In genomic region chr21:35231115-35231514, GRCh38 we compare ENCODE assay signal across 21 cellular contexts.
DNase-seq lines count a peak whose midpoint lies in the region; ATAC-seq and TF ChIP-seq lines count a peak whose summit lies in the region.
"Had no signal": no experiment of that assay in that cellular context is flagged by ENCODE, and none has a peak within 500 bp of the region (broad histone marks: within the 10 kb centered on the region; RNA-seq: fewer than 3 reads in every experiment).

No MANE protein-coding gene starts in this region.

- no peaks in the 10 kb centered on the region for H3K79me1 ChIP-seq in H9 (ENCODE audit: insufficient read depth, low read depth, low read length, poor library complexity, severe bottlenecking)

- H3T11ph ChIP-seq in H9 (ENCODE audit: low read length): no peak overlapping the region

- no peaks in the 10 kb centered on the region for H3K9me2 ChIP-seq in PC-3 (replicated peaks; ENCODE audit: low read length)

- H3K4me1 Mint-ChIP-seq in H9 (peaks cover 19 to 29% of the 10 kb centered on the region in 2 experiments), endodermal cell (peaks cover 15% of the 10 kb centered on the region)

- no peaks in the 10 kb centered on the region for H3K79me2 ChIP-seq in PC-3 (ENCODE audit: low read length)
- H3K79me2 ChIP-seq in H9 (ENCODE audit: insufficient read depth, low read length): no peaks in the 10 kb centered on the region

- DNase-seq in NCI-H187 treated with DMSO at 0.1 percent for 48 hours (lab: John Stamatoyannopoulos, UW) (peak; percentile 45), NCI-H187 (lab: John Stamatoyannopoulos, UW) (no peak), HT1080 (ENCODE audit: low read depth) (peak; percentile 28), PC-3 (peak; percentile 62), epithelial cell of esophagus (ENCODE audit: low read depth) (peak; percentile 55), H9 (no peak), endodermal cell (no peak), SJCRH30 (no peak)
- DNase-seq: activated CD4-positive, alpha-beta T cell treated with anti-CD3 and anti-CD28 coated beads, Interleukin-2, amount 50 U/mL, for 48 hours; activated naive CD4-positive, alpha-beta T cell treated with anti-CD3 and anti-CD28 coated beads, Interleukin-2, amount 10 ng/mL, durations not matched to agents 7 days and 5 days; activated T-cell treated with anti-CD3 and anti-CD28 coated beads for 4 hours; anterior cingulate cortex; C1 segment of cervical spinal cord; cerebellar nuclear complex; effector memory CD8-positive, alpha-beta T cell; heart right ventricle; immature natural killer cell; NCI-H2081 treated with DMSO at 0.1 percent for 48 hours; spleen; T-helper 17 cell had no signal

- H4K20me1 ChIP-seq in PC-3 (ENCODE audit: low read length) (no peaks in the 10 kb centered on the region), H9 (ENCODE audit: control insufficient read depth, insufficient read depth, insufficient read length) (no peaks in the 10 kb centered on the region)

- H4K91ac ChIP-seq in H9 (ENCODE audit: insufficient read length, low read depth, low read length): no peak overlapping the region

- peaks cover 3 to 4% of the 10 kb centered on the region in 2 experiments; a peak in 4 of 5 replicates for H3K9me3 Mint-ChIP-seq in H9
- H3K9me3 Mint-ChIP-seq in endodermal cell: peaks cover 3% of the 10 kb centered on the region
- H3K9me3 Mint-ChIP-seq: effector memory CD8-positive, alpha-beta T cell had no signal

- H3K4me3 Mint-ChIP-seq in H9 (no peak overlapping the region), endodermal cell (no peak overlapping the region)
- H3K4me3 Mint-ChIP-seq: activated naive CD4-positive, alpha-beta T cell treated with anti-CD3 and anti-CD28 coated beads, Interleukin-2, amount 10 ng/mL, durations not matched to agents 7 days and 5 days; effector memory CD8-positive, alpha-beta T cell; immature natural killer cell; T-helper 17 cell had no signal

- H3K4me2 ChIP-seq in PC-3 (ENCODE audit: low read length) (no peak overlapping the region), H9 (ENCODE audit: insufficient read depth, insufficient read length, low read length) (no peak overlapping the region)

- no peak overlapping the region for H3K27ac Mint-ChIP-seq in H9
- H3K27ac Mint-ChIP-seq in endodermal cell: no peak overlapping the region
- H3K27ac Mint-ChIP-seq: activated naive CD4-positive, alpha-beta T cell treated with anti-CD3 and anti-CD28 coated beads, Interleukin-2, amount 10 ng/mL, durations not matched to agents 7 days and 5 days; immature natural killer cell had no signal

- TF ChIP-seq CTCF in PC-3 (conservative IDR thresholded peaks at IDR 0.05; ENCODE audit: low read depth, low read length): no peak
- TF ChIP-seq CTCF in epithelial cell of esophagus (IDR thresholded peaks at IDR 0.05; ENCODE audit: insufficient read depth, low read depth, low read length, missing control alignments): no peak
- no peak for TF ChIP-seq CTCF in H9 (conservative IDR thresholded peaks at IDR 0.05)
- no peak for TF ChIP-seq CTCF in endodermal cell (conservative IDR thresholded peaks at IDR 0.05)

- H3F3A ChIP-seq in PC-3 (ENCODE audit: low read length, unreplicated experiment): no peaks in the 10 kb centered on the region

- no peak overlapping the region for H3K56ac ChIP-seq in H9 (ENCODE audit: insufficient read length, low read depth, low read length)

- no peak overlapping the region for H3K27ac ChIP-seq in PC-3 (ENCODE audit: low read length)
- H3K27ac ChIP-seq in H9 (ENCODE audit: insufficient read length, low read depth, low read length): no peak overlapping the region
- no peak overlapping the region for H3K27ac ChIP-seq in endodermal cell (ENCODE audit: low read depth, low read length)
- no peak overlapping the region for H3K27ac ChIP-seq in SJCRH30
- H3K27ac ChIP-seq: heart right ventricle, spleen, vagina had no signal

- POLR2A ChIA-PET in PC-3 (lab: Charles Lee; ENCODE audit: unreplicated experiment): interaction anchor here (0.6 kb wide), 1 partner anchor 72 kb away, joined by 4 read pairs; no protein-coding TSS in a partner anchor

- H2AK5ac ChIP-seq in H9 (ENCODE audit: insufficient read length, low read length): no peak overlapping the region

- H3K9me3 ChIP-seq in PC-3 (ENCODE audit: low read length) (no peaks in the 10 kb centered on the region), H9 (ENCODE audit: control insufficient read depth, low read depth, low read length) (no peaks in the 10 kb centered on the region), endodermal cell (ENCODE audit: control insufficient read depth, low read length) (peaks cover 8% of the 10 kb centered on the region), SJCRH30 (replicated peaks) (no peaks in the 10 kb centered on the region)
- H3K9me3 ChIP-seq: vagina had no signal

- H3K36me3 Mint-ChIP-seq in H9 (ENCODE audit: insufficient read depth in 1 of 3, low read depth in 3 of 3) (0 out of 7 replicates have a peak, but pooled peaks cover 0 to under 1% (median 0%) of the 10 kb centered on the region in 3 experiments), endodermal cell (ENCODE audit: low read depth) (no peaks in the 10 kb centered on the region)
- H3K36me3 Mint-ChIP-seq: immature natural killer cell had no signal

- H4K8ac ChIP-seq in H9 (replicated peaks; ENCODE audit: insufficient read length, low read depth, low read length): no peak overlapping the region

- H2BK12ac ChIP-seq in H9 (ENCODE audit: insufficient read length, low read depth, low read length): no peak overlapping the region

- H3K4me1 ChIP-seq in PC-3 (ENCODE audit: insufficient read depth, low read length): peaks cover 35% of the 10 kb centered on the region
- peaks cover 8% of the 10 kb centered on the region; the same call in 1 of the 2 replicates for H3K4me1 ChIP-seq in H9 (ENCODE audit: insufficient read depth, low read length)
- H3K4me1 ChIP-seq in endodermal cell (ENCODE audit: control insufficient read depth, insufficient read depth, low read length): peaks cover 8% of the 10 kb centered on the region
- peaks cover 65% of the 10 kb centered on the region for H3K4me1 ChIP-seq in SJCRH30
- H3K4me1 ChIP-seq: vagina had no signal

- H2BK5ac ChIP-seq in H9 (ENCODE audit: insufficient read length, low read length): no peak overlapping the region

- H3K9ac ChIP-seq in PC-3 (ENCODE audit: low read length): no peak overlapping the region
- H3K9ac ChIP-seq in H9 (ENCODE audit: extremely low read depth, insufficient read length, low read length): no peak overlapping the region
- H3K9ac ChIP-seq in endodermal cell (ENCODE audit: extremely low read depth, low read length, poor library complexity, severe bottlenecking): no peak overlapping the region

- peak; percentile 33; the same call in 1 of the 2 replicates for ATAC-seq in PC-3
- ATAC-seq: effector memory CD8-positive, alpha-beta T cell; heart right ventricle; T-helper 17 cell had no signal

- H2BK20ac ChIP-seq in H9 (ENCODE audit: low read depth, low read length, poor library complexity, severe bottlenecking): no peak overlapping the region

- no peak overlapping the region for H3K4ac ChIP-seq in H9 (ENCODE audit: low read depth, low read length)

- H2BK120ac ChIP-seq in H9 (ENCODE audit: low read depth, low read length, poor library complexity, severe bottlenecking): no peak overlapping the region

- no peak overlapping the region for H2AFZ ChIP-seq in PC-3 (ENCODE audit: low read length)
- no peak overlapping the region for H2AFZ ChIP-seq in H9 (ENCODE audit: low read length)

- no CpG with 5 or more reads among the region's 2 CpGs for WGBS in H9 (ENCODE audit: extremely low coverage, insufficient read length, low lambda C conversion rate)
- WGBS in endodermal cell (ENCODE audit: insufficient coverage in 1 of 2, insufficient read length in 1 of 2), 2 experiments: 88 to 100% methylated on average over 1 of the region's 2 CpGs

- no peaks in the 10 kb centered on the region for H3K27me3 ChIP-seq in PC-3 (ENCODE audit: low read length)
- H3K27me3 ChIP-seq in H9 (ENCODE audit: insufficient read depth, low read length): no peaks in the 10 kb centered on the region
- H3K27me3 ChIP-seq in endodermal cell (ENCODE audit: control insufficient read depth, insufficient read depth, low read length, poor library complexity, severe bottlenecking): no peaks in the 10 kb centered on the region
- H3K27me3 ChIP-seq in SJCRH30: no peaks in the 10 kb centered on the region
- H3K27me3 ChIP-seq: heart right ventricle, spleen, vagina had no signal

- H3K23me2 ChIP-seq in H9 (ENCODE audit: insufficient read length, low read depth, low read length, poor library complexity, severe bottlenecking): no peaks in the 10 kb centered on the region

- no peak overlapping the region for H3K18ac ChIP-seq in H9 (ENCODE audit: insufficient read length, low read depth, low read length)

- BruUV-seq in PC-3 (replicated peaks; lab: Mats Ljungman, UMichigan): no TSS peak

- CTCF ChIA-PET in PC-3 (lab: Charles Lee): interaction anchor here (0.6 kb wide), 1 partner anchor 295 kb away, joined by 7 read pairs; no protein-coding TSS in a partner anchor

- H3K36me3 ChIP-seq in PC-3 (ENCODE audit: low read depth, low read length) (no peaks in the 10 kb centered on the region), endodermal cell (ENCODE audit: control insufficient read depth, insufficient read depth, low read length) (no peaks in the 10 kb centered on the region), SJCRH30 (no peaks in the 10 kb centered on the region)
- H3K36me3 ChIP-seq: heart right ventricle, spleen, vagina had no signal

- H3K23ac ChIP-seq in H9 (ENCODE audit: insufficient read length, low read depth, low read length): no peak overlapping the region

- no peak overlapping the region for H2BK15ac ChIP-seq in H9 (ENCODE audit: low read depth, low read length)

- H3K4me3 ChIP-seq in PC-3 (ENCODE audit: low read length) (no peak overlapping the region), epithelial cell of esophagus (ENCODE audit: low read length) (no peak overlapping the region), endodermal cell (ENCODE audit: low read length) (no peak overlapping the region), SJCRH30 (no peak overlapping the region)
- H3K4me3 ChIP-seq: heart right ventricle, spleen, vagina had no signal

- H3K27me3 Mint-ChIP-seq in H9 (ENCODE audit: low read depth) (peaks cover 3% of the 10 kb centered on the region), endodermal cell (ENCODE audit: insufficient read depth) (no peaks in the 10 kb centered on the region)
- H3K27me3 Mint-ChIP-seq: effector memory CD8-positive, alpha-beta T cell; T-helper 17 cell had no signal

- H3K14ac ChIP-seq in H9 (ENCODE audit: insufficient read depth, low read length): no peak overlapping the region

- intact Hi-C loops in PC-3 (cut with micrococcal nuclease): no loop called here

- no peak overlapping the region for H4K5ac ChIP-seq in H9 (ENCODE audit: insufficient read length, low read depth, low read length)

Comparison
In these comparisons a context has a peak if more than half of its experiments do, and no peak if none do; other contexts are left out.
1. DNase-seq: peak in NCI-H187 treated with DMSO at 0.1 percent for 48 hours (single experiment), HT1080 (single experiment), PC-3 (single experiment) and epithelial cell of esophagus (single experiment); none in NCI-H187 (0 of 2), H9 (single experiment), endodermal cell (single experiment) and SJCRH30 (0 of 2).